Comparison of ENCODE assay signal across 8 cellular contexts in genomic region chr20:36153754-36154695, GRCh38. TPM values are rescaled to one million over a fixed set of nuclear protein-coding genes. Genes with fewer than 3 reads are reported as not detected.
A peak's percentile ranks its signal among the peaks of the same experiment; 100 is the strongest.
DNase-seq lines count a peak whose midpoint lies in the region; ATAC-seq and TF ChIP-seq lines count a peak whose summit lies in the region.

No MANE protein-coding gene starts in this region.

- peak; percentile 82 for ATAC-seq in lung (ENCODE audit: insufficient read depth, low FRiP score)

- H3K4me3 Mint-ChIP-seq in activated CD4-positive, alpha-beta T cell treated with anti-CD3 and anti-CD28 coated beads, Interleukin-2, amount 10 ng/mL, durations not matched to agents 7 days and 5 days: no peak overlapping the region
- peak overlapping the region; percentile 65 for H3K4me3 Mint-ChIP-seq in endodermal cell

- no peak overlapping the region for H3K27ac Mint-ChIP-seq in activated CD4-positive, alpha-beta T cell treated with anti-CD3 and anti-CD28 coated beads, Interleukin-2, amount 10 ng/mL, durations not matched to agents 7 days and 5 days
- H3K27ac Mint-ChIP-seq in endodermal cell: no peak overlapping the region

- H3K4me1 Mint-ChIP-seq in activated CD4-positive, alpha-beta T cell treated with anti-CD3 and anti-CD28 coated beads, Interleukin-2, amount 10 ng/mL, durations not matched to agents 7 days and 5 days: peaks cover 2% of the 10 kb centered on the region
- peaks cover 2% of the 10 kb centered on the region for H3K4me1 Mint-ChIP-seq in endodermal cell

- no peak overlapping the region for H3K9ac ChIP-seq in endodermal cell (ENCODE audit: extremely low read depth, low read length, poor library complexity, severe bottlenecking)

- TF ChIP-seq CTCF in endodermal cell (conservative IDR thresholded peaks at IDR 0.05): no peak
- TF ChIP-seq CTCF in lung (IDR thresholded peaks at IDR 0.05; ENCODE audit: control extremely low read depth, extremely low read depth): no peak

- no peaks in the 10 kb centered on the region for H3K36me3 Mint-ChIP-seq in activated CD4-positive, alpha-beta T cell treated with anti-CD3 and anti-CD28 coated beads, Interleukin-2, amount 10 ng/mL, durations not matched to agents 7 days and 5 days (ENCODE audit: low read depth)
- no peaks in the 10 kb centered on the region for H3K36me3 Mint-ChIP-seq in endodermal cell (ENCODE audit: low read depth)

- H3K9me3 ChIP-seq in endodermal cell (ENCODE audit: control insufficient read depth, low read length) (no peaks in the 10 kb centered on the region), lung (ENCODE audit: control insufficient read depth in 2 of 2, insufficient read depth in 1 of 2, low read length in 1 of 2) (no peaks in the 10 kb centered on the region)

- H3K4me1 ChIP-seq in endodermal cell (ENCODE audit: control insufficient read depth, insufficient read depth, low read length) (no peaks in the 10 kb centered on the region), lung (ENCODE audit: control insufficient read depth in 2 of 2, insufficient read depth in 2 of 2, low read length in 2 of 2) (peaks cover 0 to 13% of the 10 kb centered on the region in 2 donors)

- no peaks in the 10 kb centered on the region for H3K9me3 Mint-ChIP-seq in activated CD4-positive, alpha-beta T cell treated with anti-CD3 and anti-CD28 coated beads, Interleukin-2, amount 10 ng/mL, durations not matched to agents 7 days and 5 days
- H3K9me3 Mint-ChIP-seq in endodermal cell: no peaks in the 10 kb centered on the region

- H3K27me3 ChIP-seq in endodermal cell (ENCODE audit: control insufficient read depth, insufficient read depth, low read length, poor library complexity, severe bottlenecking) (peaks cover 27% of the 10 kb centered on the region), lung (ENCODE audit: control insufficient read depth, insufficient read depth) (no peaks in the 10 kb centered on the region)

- WGBS in endodermal cell (ENCODE audit: insufficient coverage in 1 of 2, insufficient read length in 1 of 2), 2 experiments: 10 to 25% methylated on average over 4 to 43 of the region's 43 CpGs
- WGBS in lung, 2 donors: 8 to 24% methylated on average over 18 to 43 of the region's 43 CpGs

- CTCF ChIA-PET in activated CD4-positive, alpha-beta T cell treated with anti-CD3 and anti-CD28 coated beads, Interleukin-2, amount 10 ng/mL, durations not matched to agents 7 days and 5 days (lab: Charles Lee): no interaction called here

- DNase-seq in EH (ENCODE audit: low read depth): peak; percentile 83
- DNase-seq in NCI-H146 treated with DMSO at 0.1 percent for 48 hours (lab: John Stamatoyannopoulos, UW; ENCODE audit: unreplicated experiment): peak; percentile 70
- DNase-seq in activated CD4-positive, alpha-beta T cell treated with anti-CD3 and anti-CD28 coated beads, Interleukin-2, amount 10 ng/mL, durations not matched to agents 7 days and 5 days: peak; percentile 22
- DNase-seq in endodermal cell: peak; percentile 94
- peak; percentile 85 for DNase-seq in lung (ENCODE audit: low spot score)
- peak; percentile 11 to 23 for DNase-seq in stimulated activated CD8-positive, alpha-beta memory T cell treated with anti-CD3 and anti-CD28 coated beads, Interleukin-7, amount 100 ng/mL, for 4 hours (ENCODE audit: low read depth in 2 of 2)
- DNase-seq in GM19238 (ENCODE audit: insufficient read length, low spot score): no peak
- no peak for DNase-seq in GDM1 (lab: John Stamatoyannopoulos, UW)

- H3K27ac ChIP-seq in endodermal cell (ENCODE audit: low read depth, low read length): no peak overlapping the region
- H3K27ac ChIP-seq in lung (ENCODE audit: low read depth in 1 of 2, low read length in 1 of 2): peak overlapping the region in 1 of 2 donors; percentile 1

- peaks cover 23% of the 10 kb centered on the region for H3K27me3 Mint-ChIP-seq in activated CD4-positive, alpha-beta T cell treated with anti-CD3 and anti-CD28 coated beads, Interleukin-2, amount 10 ng/mL, durations not matched to agents 7 days and 5 days
- H3K27me3 Mint-ChIP-seq in endodermal cell (ENCODE audit: insufficient read depth): peaks cover 32% of the 10 kb centered on the region

- H3K36me3 ChIP-seq in endodermal cell (ENCODE audit: control insufficient read depth, insufficient read depth, low read length): no peaks in the 10 kb centered on the region
- H3K36me3 ChIP-seq in lung (ENCODE audit: control insufficient read depth in 2 of 2, insufficient read depth in 2 of 2, low read length in 2 of 2): no peaks in the 10 kb centered on the region

- H3K4me3 ChIP-seq in endodermal cell (ENCODE audit: low read length) (peak overlapping the region; percentile 76), lung (peak overlapping the region; percentile 40)

- POLR2A ChIA-PET in activated CD4-positive, alpha-beta T cell treated with anti-CD3 and anti-CD28 coated beads, Interleukin-2, amount 10 ng/mL, durations not matched to agents 7 days and 5 days (lab: Charles Lee): no interaction called here

RNA-seq across cellular contexts. Expression of gene EPB41L1, which starts 0.5 kb away (rescaled TPM):
- total RNA-seq in activated CD4-positive, alpha-beta T cell treated with anti-CD3 and anti-CD28 coated beads, Interleukin-2, amount 10 ng/mL, durations not matched to agents 7 days and 5 days: under 1 TPM in 1 of 2 experiments, not detected in 1; 0.22 TPM
- total RNA-seq in endodermal cell: 10 to 100 TPM; 32.3 to 36.7 TPM
- 43.7 TPM for polyA plus RNA-seq in endodermal cell (2013, experiment 1 of 2)
- 36.7 TPM for polyA plus RNA-seq in endodermal cell (2013, experiment 2 of 2)
- total RNA-seq in lung: 10 to 100 TPM; 50.1 to 61.9 TPM
- polyA plus RNA-seq in lung: 10 to 100 TPM; 13.5 to 15.5 TPM

Comparison
In these comparisons a context has a peak if more than half of its experiments do, and no peak if none do; other contexts are left out.
1. DNase-seq: peak in EH (single experiment), NCI-H146 treated with DMSO at 0.1 percent for 48 hours (single experiment), activated CD4-positive, alpha-beta T cell treated with anti-CD3 and anti-CD28 coated beads, Interleukin-2, amount 10 ng/mL, durations not matched to agents 7 days and 5 days (single experiment), endodermal cell (single experiment), lung (single experiment) and stimulated activated CD8-positive, alpha-beta memory T cell treated with anti-CD3 and anti-CD28 coated beads, Interleukin-7, amount 100 ng/mL, for 4 hours (2 of 2); none in GM19238 (single experiment) and GDM1 (single experiment).
2. RNA of gene EPB41L1, which starts 0.5 kb away (total RNA-seq): 50.1 to 61.9 TPM in lung and 32.3 to 36.7 TPM in endodermal cell; 0.22 TPM in activated CD4-positive, alpha-beta T cell treated with anti-CD3 and anti-CD28 coated beads, Interleukin-2, amount 10 ng/mL, durations not matched to agents 7 days and 5 days; every median in the first group is over 10 times any median in the second.